22 cellular contexts compared by ENCODE assay signal in genomic region chr16:74747716-74748041, GRCh38. TPM values are rescaled to one million over a fixed set of nuclear protein-coding genes. Genes with fewer than 3 reads are reported as not detected.
DNase-seq lines count a peak whose midpoint lies in the region; ATAC-seq and TF ChIP-seq lines count a peak whose summit lies in the region.
"Had no signal": no experiment of that assay in that cellular context is flagged by ENCODE, and none has a peak within 500 bp of the region (broad histone marks: within the 10 kb centered on the region; RNA-seq: fewer than 3 reads in every experiment).

No MANE protein-coding gene starts in this region.

- H3K36me3 Mint-ChIP-seq in endothelial cell (ENCODE audit: low read depth, unreplicated experiment) (no peaks in the 10 kb centered on the region), neural progenitor cell (no peaks in the 10 kb centered on the region)

- H3K9me3 ChIP-seq in SJSA1 (replicated peaks) (no peaks in the 10 kb centered on the region), neural progenitor cell (ENCODE audit: low read depth) (no peaks in the 10 kb centered on the region), tibial nerve (no peaks in the 10 kb centered on the region), trophoblast cell (ENCODE audit: insufficient read depth, low read depth, low read length) (peaks cover 2% of the 10 kb centered on the region)
- H3K9me3 ChIP-seq: BE2C, MG63 had no signal

- H2AFZ ChIP-seq in neural progenitor cell (replicated peaks) = no peak overlapping the region
- no peak overlapping the region for H2AFZ ChIP-seq in trophoblast cell (ENCODE audit: insufficient read depth, low read length, poor library complexity)
- H2AFZ ChIP-seq: PC-9 had no signal

- H2AK5ac ChIP-seq in trophoblast cell (ENCODE audit: low read length) = no peak overlapping the region

- H3K79me2 ChIP-seq in neural progenitor cell (ENCODE audit: low read depth) (no peaks in the 10 kb centered on the region), trophoblast cell (ENCODE audit: control insufficient read depth, insufficient read depth, low read length, poor library complexity) (no peaks in the 10 kb centered on the region)

- no peak overlapping the region for H3K23ac ChIP-seq in trophoblast cell (ENCODE audit: low read length)

- H3K27ac Mint-ChIP-seq in endothelial cell (ENCODE audit: unreplicated experiment) (peak overlapping the region; percentile 81), neural progenitor cell (peak overlapping the region; percentile 73)

- no peak overlapping the region for H4K12ac ChIP-seq in trophoblast cell (ENCODE audit: low read depth, low read length)

- no peak overlapping the region for H3K4ac ChIP-seq in trophoblast cell (ENCODE audit: low read depth, low read length)

- peaks cover 62% of the 10 kb centered on the region for H3K4me1 ChIP-seq in SJSA1 (replicated peaks)
- H3K4me1 ChIP-seq in neural progenitor cell = peaks cover 26% of the 10 kb centered on the region
- peaks cover 0 to 78% (median 23%) of the 10 kb centered on the region in 4 donors for H3K4me1 ChIP-seq in tibial nerve
- no peaks in the 10 kb centered on the region for H3K4me1 ChIP-seq in trophoblast cell (ENCODE audit: control insufficient read depth in 1 of 2, insufficient read depth in 2 of 2, low read length in 2 of 2)
- H3K4me1 ChIP-seq: BE2C had no signal

- H2BK120ac ChIP-seq in trophoblast cell (ENCODE audit: insufficient read depth, low read length, poor library complexity) = no peak overlapping the region

- no peak overlapping the region for H3K14ac ChIP-seq in trophoblast cell (ENCODE audit: low read length)

- no peak for TF ChIP-seq EP300 in tibial nerve (IDR thresholded peaks at IDR 0.05)

- TF ChIP-seq POLR2A in tibial nerve (IDR thresholded peaks at IDR 0.05) = no peak

- H3K27me3 Mint-ChIP-seq in endothelial cell (ENCODE audit: unreplicated experiment) (peaks cover 2% of the 10 kb centered on the region), neural progenitor cell (ENCODE audit: insufficient read depth, low read depth) (peaks cover 14% of the 10 kb centered on the region)

- H3K27me3 ChIP-seq in SJSA1 (replicated peaks) = no peaks in the 10 kb centered on the region
- no peaks in the 10 kb centered on the region for H3K27me3 ChIP-seq in neural progenitor cell
- H3K27me3 ChIP-seq in tibial nerve = no peaks in the 10 kb centered on the region
- no peaks in the 10 kb centered on the region for H3K27me3 ChIP-seq in trophoblast cell (ENCODE audit: insufficient read depth, low read length)
- H3K27me3 ChIP-seq: BE2C, MG63 had no signal

- peak; percentile 52 to 62 for DNase-seq in SJSA1 (ENCODE audit: low read depth in 1 of 2, low spot score in 2 of 2)
- no peak for DNase-seq in endothelial cell (ENCODE audit: low spot score)
- no peak for DNase-seq in neural progenitor cell (ENCODE audit: low spot score)
- no peak for DNase-seq in tibial nerve (ENCODE audit: low spot score in 2 of 2)
- DNase-seq in trophoblast cell = no peak
- no peak for DNase-seq in NCI-H1092 treated with DMSO at 0.1 percent for 48 hours (lab: John Stamatoyannopoulos, UW)
- DNase-seq: BE2C, EL, GF-D8, GOT3, MG63, NCI-H1048, NCI-H1436 treated with DMSO at 0.1 percent for 48 hours, NCI-H1930, NCI-H2227 treated with DMSO at 0.1 percent for 48 hours, NCI-H510A, NCI-H748 treated with DMSO at 0.1 percent for 48 hours, PC-9, SHP77 had no signal

- no peak for TF ChIP-seq CTCF in endothelial cell (IDR thresholded peaks at IDR 0.05; ENCODE audit: unreplicated experiment)
- no peak for TF ChIP-seq CTCF in neural progenitor cell (IDR thresholded peaks at IDR 0.05)
- TF ChIP-seq CTCF in tibial nerve (IDR thresholded peaks at IDR 0.05) = no peak

- WGBS in tibial nerve, 2 donors = 37 to 62% methylated on average over 7 of the region's 7 CpGs
- WGBS in trophoblast cell (ENCODE audit: extremely low coverage, insufficient coverage, insufficient read length) = no CpG with 5 or more reads among the region's 7 CpGs

- no peaks in the 10 kb centered on the region for H3K9me3 Mint-ChIP-seq in endothelial cell (ENCODE audit: unreplicated experiment)
- no peaks in the 10 kb centered on the region for H3K9me3 Mint-ChIP-seq in neural progenitor cell

- H3K4me3 Mint-ChIP-seq in endothelial cell (ENCODE audit: unreplicated experiment) = no peak overlapping the region
- no peak overlapping the region for H3K4me3 Mint-ChIP-seq in neural progenitor cell

- H4K20me1 ChIP-seq in neural progenitor cell (ENCODE audit: low read depth) = no peaks in the 10 kb centered on the region

- H3K36me3 ChIP-seq in SJSA1 = no peaks in the 10 kb centered on the region
- H3K36me3 ChIP-seq in neural progenitor cell = no peaks in the 10 kb centered on the region
- no peaks in the 10 kb centered on the region for H3K36me3 ChIP-seq in tibial nerve
- no peaks in the 10 kb centered on the region for H3K36me3 ChIP-seq in trophoblast cell (ENCODE audit: control insufficient read depth in 1 of 2, insufficient read depth in 2 of 2, low read length in 2 of 2)
- H3K36me3 ChIP-seq: BE2C, MG63 had no signal

- no peak overlapping the region for H4K91ac ChIP-seq in trophoblast cell (ENCODE audit: low read depth, low read length)

- H3K18ac ChIP-seq in trophoblast cell (ENCODE audit: low read length) = no peak overlapping the region

- no peak overlapping the region for H3K4me2 ChIP-seq in neural progenitor cell
- no peak overlapping the region for H3K4me2 ChIP-seq in trophoblast cell (ENCODE audit: low read length)
- H3K4me2 ChIP-seq: PC-9 had no signal

- H3K9ac ChIP-seq in neural progenitor cell (no peak overlapping the region), trophoblast cell (ENCODE audit: low read length) (no peak overlapping the region)

- H3F3A ChIP-seq in neural progenitor cell (ENCODE audit: low read depth) = peaks cover 16% of the 10 kb centered on the region

- no peak overlapping the region for H4K8ac ChIP-seq in trophoblast cell (ENCODE audit: low read depth, low read length)

- H3K79me1 ChIP-seq in trophoblast cell (ENCODE audit: low read length) = no peaks in the 10 kb centered on the region

- H2BK12ac ChIP-seq in trophoblast cell (ENCODE audit: low read length) = no peak overlapping the region

- H3K4me1 Mint-ChIP-seq in endothelial cell (ENCODE audit: unreplicated experiment) (no peaks in the 10 kb centered on the region), neural progenitor cell (peaks cover 16% of the 10 kb centered on the region)

- H3K27ac ChIP-seq in SJSA1 (peak overlapping the region; percentile 18; the same call in 1 of the 2 replicates), neural progenitor cell (no peak overlapping the region), tibial nerve (peak overlapping the region; percentile 65 to 93 (median 82)), trophoblast cell (ENCODE audit: low read depth, low read length) (no peak overlapping the region)
- H3K27ac ChIP-seq: PC-9, SK-N-MC had no signal

- no peak overlapping the region for H2BK5ac ChIP-seq in trophoblast cell (ENCODE audit: low read depth, low read length, poor library complexity)

- H3K4me3 ChIP-seq in SJSA1 (no peak overlapping the region), neural progenitor cell (no peak overlapping the region), tibial nerve (no peak overlapping the region), trophoblast cell (ENCODE audit: low read depth, low read length) (no peak overlapping the region)
- H3K4me3 ChIP-seq: K562, MG63, PC-9, SK-N-MC had no signal

- ATAC-seq in HG02840 (IDR thresholded peaks at IDR 0.05; ENCODE audit: low FRiP score, unreplicated experiment) = no peak
- ATAC-seq: K562 had no signal

RNA-seq across cellular contexts. Expression of gene FA2H, which starts 26.9 kb away (rescaled TPM):
- total RNA-seq in SJSA1 (2014; rRNA removed; shearing (Covaris generic)) = not detected in 2 replicates
- total RNA-seq in endothelial cell (ENCODE audit: unreplicated experiment) = not detected
- not detected in 2 replicates for total RNA-seq in neural progenitor cell (ENCODE audit: low replicate concordance)
- 10 to 100 TPM; 11.9 to 31.6 (median 21.6) TPM for total RNA-seq in tibial nerve
- polyA plus RNA-seq in trophoblast cell (2013) = 4.4 and 4.7 TPM in 2 replicates
- total RNA-seq: K562 had no signal
- polyA plus RNA-seq: K562 had no signal

RNA-seq across cellular contexts. Expression of gene MLKL, which starts 47.0 kb away (rescaled TPM):
- total RNA-seq in SJSA1 (2014; rRNA removed; shearing (Covaris generic)) = 4.2 and 6.8 TPM in 2 replicates
- total RNA-seq in endothelial cell (ENCODE audit: unreplicated experiment) (12.3 TPM), neural progenitor cell (ENCODE audit: low replicate concordance) (0.04 and 0.31 TPM in 2 replicates), tibial nerve (10 to 100 TPM in 2 of 4 donors, 1 to 10 TPM in 2; 4.8 to 22.8 (median 10.2) TPM)
- 0.05 and 0.06 TPM in 2 replicates for polyA plus RNA-seq in trophoblast cell (2013)

Comparison
In these comparisons a context has a peak if more than half of its experiments do, and no peak if none do; other contexts are left out.
1. DNase-seq: peak in SJSA1 (2 of 2); none in endothelial cell (single experiment), neural progenitor cell (single experiment), tibial nerve (0 of 2), trophoblast cell (0 of 2) and NCI-H1092 treated with DMSO at 0.1 percent for 48 hours (single experiment).
2. H3K27ac ChIP-seq: peak in SJSA1 (single experiment) and tibial nerve (4 of 4); none in neural progenitor cell (single experiment) and trophoblast cell (single experiment).
3. RNA of gene FA2H, which starts 26.9 kb away (total RNA-seq): 11.9 to 31.6 TPM in tibial nerve; not detected in SJSA1, not detected in endothelial cell (single experiment) and not detected in neural progenitor cell; every median in the first group is over 10 times any median in the second.